In the genomic region with DNA sequence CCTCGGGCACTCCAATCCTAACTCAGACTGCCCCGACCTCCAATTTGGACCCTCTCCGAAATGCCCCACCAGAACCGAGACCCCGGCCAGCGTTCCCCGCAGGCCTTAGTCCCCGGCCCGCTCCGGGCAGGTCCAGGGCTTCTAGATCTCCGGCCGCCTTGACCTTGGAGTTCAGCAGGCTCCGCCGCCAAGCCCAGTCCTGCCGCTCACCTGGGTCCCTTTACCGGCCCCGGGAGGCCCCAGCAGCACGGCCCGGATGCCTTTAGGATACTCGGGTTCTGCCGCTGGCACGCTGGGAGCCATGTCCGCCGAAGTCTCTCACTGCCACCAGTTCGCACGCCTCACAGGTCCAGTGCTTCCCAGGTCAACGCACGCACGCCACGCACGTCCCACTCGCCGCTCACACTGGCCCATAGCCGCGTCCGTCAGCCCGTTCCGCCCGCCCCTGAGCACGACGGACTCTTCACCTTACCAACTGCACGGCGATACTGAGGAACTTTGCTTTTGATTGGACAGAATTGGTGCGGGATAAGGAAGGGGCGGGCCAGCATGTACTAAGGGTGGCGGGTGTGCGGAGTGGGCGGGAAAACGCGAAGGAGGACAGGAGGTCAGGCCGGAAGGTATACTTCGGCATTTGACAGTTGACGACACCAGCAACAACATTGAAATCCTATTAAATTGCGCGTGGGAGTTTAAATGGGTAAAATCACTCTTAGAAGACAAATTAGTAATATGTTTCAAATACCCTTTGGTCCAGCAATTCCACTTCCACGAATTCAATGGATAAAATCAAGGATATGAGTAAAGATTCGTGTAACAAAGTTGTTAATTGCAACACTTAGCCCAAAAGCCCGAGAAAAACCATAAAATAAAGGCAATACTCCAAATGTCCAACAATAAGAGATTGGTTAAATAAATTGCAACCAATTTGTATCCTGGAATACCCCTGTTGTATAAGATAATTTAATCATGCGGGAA, we compare ENCODE assay signal across 8 cellular contexts. TPM values are rescaled to one million over a fixed set of nuclear protein-coding genes. Genes with fewer than 3 reads are reported as not detected.
A peak's percentile ranks its signal among the peaks of the same experiment; 100 is the strongest.
DNase-seq lines count a peak whose midpoint lies in the region; ATAC-seq, FAIRE-seq and TF ChIP-seq lines count a peak whose summit lies in the region.

TSS of gene AK2 (minus strand) at position 358 of the 978 bp plus-strand sequence. CDS start at position 303, 55 bp downstream.

- no peaks in the 10 kb centered on the region for H3K27me3 ChIP-seq in esophagus muscularis mucosa
- H3K27me3 ChIP-seq in muscle layer of duodenum (ENCODE audit: low read depth, low read length), result no peaks in the 10 kb centered on the region

- peaks cover 39% of the 10 kb centered on the region for H3K4me1 Mint-ChIP-seq in activated T-cell treated with anti-CD3 and anti-CD28 coated beads, Interleukin-2, amount 50 U/mL, for 72 hours (ENCODE audit: low read depth)

- no peak for TF ChIP-seq CTCF in esophagus muscularis mucosa (IDR thresholded peaks at IDR 0.05)

- peaks cover 35% of the 10 kb centered on the region for H3K36me3 ChIP-seq in KOPT-K1 (ENCODE audit: insufficient read depth, low read length)
- H3K36me3 ChIP-seq in esophagus muscularis mucosa, result peaks cover 0 to 8% (median 0%) of the 10 kb centered on the region in 4 donors
- no peaks in the 10 kb centered on the region for H3K36me3 ChIP-seq in muscle layer of duodenum (ENCODE audit: control insufficient read depth in 1 of 2, insufficient read depth in 2 of 2, low read length in 2 of 2)

- H3K27me3 Mint-ChIP-seq in activated T-cell treated with anti-CD3 and anti-CD28 coated beads, Interleukin-2, amount 50 U/mL, for 72 hours (ENCODE audit: low read depth), result no peaks in the 10 kb centered on the region

- peaks cover 9 to 14% of the 10 kb centered on the region in 2 donors for H3K36me3 Mint-ChIP-seq in activated T-cell treated with anti-CD3 and anti-CD28 coated beads, Interleukin-2, amount 50 U/mL, for 72 hours (ENCODE audit: insufficient read depth in 2 of 2)

- FAIRE-seq in RCC 7860 (lab: Jason Lieb, UNC), result peak; percentile 86

- H3K4me1 ChIP-seq in esophagus muscularis mucosa (peaks cover 15 to 46% (median 32%) of the 10 kb centered on the region in 4 donors), muscle layer of duodenum (ENCODE audit: control insufficient read depth in 1 of 2, insufficient read depth in 2 of 2, low read length in 2 of 2) (peaks cover 6 to 35% of the 10 kb centered on the region in 2 donors)

- DNase-seq in DMS79 (lab: John Stamatoyannopoulos, UW) (peak; percentile 98), RCC 7860 (ENCODE audit: low spot score) (peak; percentile 98), esophagus muscularis mucosa (ENCODE audit: extremely low spot score) (peak; percentile 99)
- DNase-seq in activated T-cell treated with anti-CD3 and anti-CD28 coated beads, Interleukin-2, amount 50 U/mL, for 72 hours, result peak; percentile 94 to 96
- DNase-seq in stimulated activated CD8-positive, alpha-beta memory T cell treated with anti-CD3 and anti-CD28 coated beads, Interleukin-7, amount 100 ng/mL, for 4 hours (ENCODE audit: low read depth in 2 of 2), result peak; percentile 87 to 88

- peak within 1 kb of the TSS; percentile 84 to 94 (median 93) for H3K4me3 ChIP-seq in esophagus muscularis mucosa
- peak within 1 kb of the TSS; percentile 84 to 93 for H3K4me3 ChIP-seq in muscle layer of duodenum (ENCODE audit: low read depth in 1 of 2, low read length in 2 of 2)

- H3K27ac ChIP-seq in KOPT-K1 (ENCODE audit: low read depth, low read length, poor library complexity, severe bottlenecking), result peak within 1 kb of the TSS; percentile 73
- H3K27ac ChIP-seq in esophagus muscularis mucosa (replicated peaks in 1 of 4), result peak within 1 kb of the TSS; percentile 79 to 86 (median 83)
- H3K27ac ChIP-seq in muscle layer of duodenum (ENCODE audit: low read length), result peak within 1 kb of the TSS; percentile 91

- TF ChIP-seq EP300 in esophagus muscularis mucosa (IDR thresholded peaks at IDR 0.05), result no peak

- TF ChIP-seq POLR2A in esophagus muscularis mucosa (IDR thresholded peaks at IDR 0.05; ENCODE audit: low read depth), result peak; percentile 56

- no peaks in the 10 kb centered on the region for H3K9me3 Mint-ChIP-seq in activated T-cell treated with anti-CD3 and anti-CD28 coated beads, Interleukin-2, amount 50 U/mL, for 72 hours

- peak; percentile 98 for ATAC-seq in GM21786 (IDR thresholded peaks at IDR 0.05; ENCODE audit: unreplicated experiment)
- peak; percentile 100 for ATAC-seq in activated T-cell treated with anti-CD3 and anti-CD28 coated beads, Interleukin-2, amount 50 U/mL, for 72 hours (replicated peaks in 1 of 2)

- H3K4me3 Mint-ChIP-seq in activated T-cell treated with anti-CD3 and anti-CD28 coated beads, Interleukin-2, amount 50 U/mL, for 72 hours, result peak within 1 kb of the TSS; percentile 85

- intact Hi-C loops in esophagus muscularis mucosa (cut with DNase I), result no loop called here

- H3K9me3 ChIP-seq in KOPT-K1 (ENCODE audit: insufficient read depth, low read length, poor library complexity, severe bottlenecking) (no peaks in the 10 kb centered on the region), esophagus muscularis mucosa (no peaks in the 10 kb centered on the region), muscle layer of duodenum (ENCODE audit: control insufficient read depth in 1 of 2, low read length in 2 of 2) (no peaks in the 10 kb centered on the region)

- peak within 1 kb of the TSS; percentile 72 for H3K27ac Mint-ChIP-seq in activated T-cell treated with anti-CD3 and anti-CD28 coated beads, Interleukin-2, amount 50 U/mL, for 72 hours

- 7% methylated on average over 38 of the region's 59 CpGs for WGBS in esophagus muscularis mucosa

RNA-seq across cellular contexts. Expression of gene AK2, which starts in this region (rescaled TPM):
- 100 to 1,000 TPM; 217 to 223 TPM for total RNA-seq in activated T-cell treated with anti-CD3 and anti-CD28 coated beads, Interleukin-2, amount 50 U/mL, for 72 hours
- total RNA-seq in esophagus muscularis mucosa, result 100 to 1,000 TPM in 1 of 4 donors, 10 to 100 TPM in 3; 70.2 to 108 (median 80.7) TPM

Comparison
In these comparisons a context has a peak if more than half of its experiments do, and no peak if none do; other contexts are left out.
1. Peak in every context shown above with its lines: DNase-seq, ATAC-seq, H3K4me3 ChIP-seq and H3K27ac ChIP-seq.